1 cellular context compared by ENCODE assay signal in genomic region chr16:78122774-78123315, GRCh38.
A peak's percentile ranks its signal among the peaks of the same experiment; 100 is the strongest.
TF ChIP-seq lines count a peak whose summit lies in the region.

No MANE protein-coding gene starts in this region.

TF ChIP-seq in HepG2, 621 proteins besides CTCF, POLR2A, EP300 and RAD21 (continued from another document):
- TF ChIP-seq ARID3A (IDR thresholded peaks at IDR 0.05; ENCODE audit: low read depth, low read length) (peak; percentile 80; the same call in 1 of the 2 replicates), KLF9 (CRISPR knock-in tag; IDR thresholded peaks at IDR 0.05; ENCODE audit: low read depth) (0 out of 2 replicates have a peak, but pooled peaks have one; percentile 46), SMYD3 (CRISPR knock-in tag; IDR thresholded peaks at IDR 0.05) (no peak)
